Comparison of ENCODE assay signal across 18 cellular contexts in the genomic region with DNA sequence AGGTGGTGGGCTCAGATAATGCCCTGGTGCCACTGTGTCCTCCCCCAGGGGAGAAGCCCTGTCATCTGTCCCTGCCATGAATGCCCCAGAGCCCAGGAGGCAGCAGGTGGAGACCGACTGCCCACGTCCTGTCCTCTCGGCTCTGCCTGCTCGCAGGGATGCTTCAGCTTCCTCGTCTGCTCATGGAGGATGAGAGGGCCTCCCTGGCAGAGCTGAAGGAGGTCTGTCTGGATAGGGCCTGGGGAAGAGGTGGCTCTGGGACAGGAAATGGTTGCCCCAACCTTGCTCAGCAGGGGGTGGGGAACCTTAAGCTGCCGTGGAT. TPM values are rescaled to one million over a fixed set of nuclear protein-coding genes. Genes with fewer than 3 reads are reported as not detected.
A peak's percentile ranks its signal among the peaks of the same experiment; 100 is the strongest.
DNase-seq lines count a peak whose midpoint lies in the region; TF ChIP-seq lines count a peak whose summit lies in the region.
"Had no signal": no experiment of that assay in that cellular context is flagged by ENCODE, and none has a peak within 500 bp of the region (broad histone marks: within the 10 kb centered on the region; RNA-seq: fewer than 3 reads in every experiment).

No MANE protein-coding gene starts in this region.

- H3K4me3 ChIP-seq in NB4 (ENCODE audit: low read depth, low read length), result no peak overlapping the region
- H3K4me3 ChIP-seq: left ventricle myocardium inferior, testis had no signal

- TF ChIP-seq CTCF in NB4 (IDR thresholded peaks at IDR 0.05; ENCODE audit: low read depth, low read length), result no peak

- peak; percentile 10 for DNase-seq in DMS153 (lab: John Stamatoyannopoulos, UW)
- no peak for DNase-seq in DMS153 treated with DMSO at 0.1 percent for 48 hours (lab: John Stamatoyannopoulos, UW; ENCODE audit: unreplicated experiment)
- peak; percentile 49 for DNase-seq in DMS79 treated with DMSO at 0.1 percent for 48 hours (lab: John Stamatoyannopoulos, UW)
- DNase-seq in NB4 (ENCODE audit: low read depth), result peak; percentile 83
- DNase-seq in cerebellum (ENCODE audit: low spot score), result peak; percentile 50
- DNase-seq in NCI-H526 treated with DMSO at 0.1 percent for 48 hours (lab: John Stamatoyannopoulos, UW), result no peak
- no peak for DNase-seq in NK-92 treated with Interleukin-12 subunit alpha and Interleukin-12 subunit beta, amount 100 ng/mL, for 24 hours (lab: John Stamatoyannopoulos, UW)
- no peak for DNase-seq in NCI-H2171 treated with DMSO at 0.1 percent for 48 hours (lab: John Stamatoyannopoulos, UW)
- DNase-seq: activated CD4-positive, CD25-positive, alpha-beta regulatory T cell; activated naive CD4-positive, alpha-beta T cell treated with anti-CD3 and anti-CD28 coated beads for 36 hours; CD8-positive, alpha-beta memory T cell; left ventricle myocardium inferior; naive B cell; NCI-H2029; nucleus accumbens; stimulated activated naive CD8-positive, alpha-beta T cell treated with anti-CD3 and anti-CD28 coated beads, Interleukin-15, Interleukin-2, amounts not matched to agents 100 U/mL and 50 U/mL, for 24 hours; T-helper 1 cell had no signal

- TF ChIP-seq POLR2A in NB4 (IDR thresholded peaks at IDR 0.05; ENCODE audit: extremely low read depth, insufficient read length), result no peak

RNA-seq across cellular contexts. Expression of a gene that starts 25.7 kb away (rescaled TPM):
- total RNA-seq in cerebellum, result 33.0 TPM

Comparison
In these comparisons a context has a peak if more than half of its experiments do, and no peak if none do; other contexts are left out.
1. DNase-seq: peak in DMS153 (single experiment), DMS79 treated with DMSO at 0.1 percent for 48 hours (single experiment), NB4 (single experiment) and cerebellum (single experiment); none in DMS153 treated with DMSO at 0.1 percent for 48 hours (single experiment), NCI-H526 treated with DMSO at 0.1 percent for 48 hours (single experiment), NK-92 treated with Interleukin-12 subunit alpha and Interleukin-12 subunit beta, amount 100 ng/mL, for 24 hours (single experiment) and NCI-H2171 treated with DMSO at 0.1 percent for 48 hours (single experiment).